26 cellular contexts compared by ENCODE assay signal in the genomic region with DNA sequence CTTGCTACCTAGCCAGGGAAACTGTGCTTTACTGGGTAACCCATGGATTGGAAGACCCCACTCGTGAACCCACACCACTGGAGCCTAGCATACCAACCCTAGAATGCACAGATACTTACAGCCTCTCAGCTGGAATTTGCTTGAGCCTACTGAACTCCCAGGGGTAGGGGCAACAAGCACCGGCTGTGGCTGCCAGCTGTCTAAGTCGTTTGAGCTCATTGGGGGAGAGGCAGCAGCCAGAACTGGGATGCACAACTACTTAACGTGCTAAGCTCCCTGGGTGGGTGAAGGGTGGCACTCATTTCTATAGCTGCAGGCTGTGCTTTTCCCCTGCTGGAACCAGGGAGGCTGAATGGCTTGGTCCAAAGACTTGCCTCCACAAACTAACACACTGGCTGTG.
"Had no signal": no experiment of that assay in that cellular context is flagged by ENCODE, and none has a peak within 500 bp of the region (broad histone marks: within the 10 kb centered on the region; RNA-seq: fewer than 3 reads in every experiment).

No MANE protein-coding gene starts in this region.

- H3K4me3 ChIP-seq: ascending aorta, breast epithelium, cardiac muscle cell, colonic mucosa, esophagus squamous epithelium, gastroesophageal sphincter, heart right ventricle had no signal

- H3K9me3 ChIP-seq: colonic mucosa had no signal

- H3K4me1 ChIP-seq: ascending aorta, breast epithelium, colonic mucosa, esophagus squamous epithelium, gastroesophageal sphincter, heart right ventricle had no signal

- H3K27me3 ChIP-seq: ascending aorta, breast epithelium, cardiac muscle cell, colonic mucosa, gastroesophageal sphincter had no signal

- H3K36me3 ChIP-seq: ascending aorta, breast epithelium, cardiac muscle cell, colonic mucosa, esophagus squamous epithelium, gastroesophageal sphincter, heart right ventricle had no signal

- H3K27ac ChIP-seq: ascending aorta, breast epithelium, cardiac muscle cell, colonic mucosa, epithelial cell of prostate, esophagus squamous epithelium, gastroesophageal sphincter, heart right ventricle, VCaP had no signal

- DNase-seq: activated CD4-positive, alpha-beta memory T cell treated with anti-CD3 and anti-CD28 coated beads, Interleukin-2, amount 10 ng/mL, durations not matched to agents 7 days and 5 days; activated CD4-positive, alpha-beta T cell treated with anti-CD3 and anti-CD28 coated beads for 1 hour; activated CD4-positive, alpha-beta T cell treated with anti-CD3 and anti-CD28 coated beads for 4 hours; activated CD4-positive, alpha-beta T cell treated with anti-CD3 and anti-CD28 coated beads, Interleukin-2, amount 10 ng/mL, durations not matched to agents 7 days and 5 days; activated CD4-positive, alpha-beta T cell treated with anti-CD3 and anti-CD28 coated beads, Interleukin-2, amount 50 U/mL, for 4 hours; activated CD8-positive, alpha-beta memory T cell treated with anti-CD3 and anti-CD28 coated beads, Interleukin-2, amount 50 U/mL, for 48 hours; activated gamma-delta T cell treated with Interleukin-2 at 50 U/mL for 16 hours; activated naive CD4-positive, alpha-beta T cell treated with anti-CD3 and anti-CD28 coated beads for 36 hours; activated naive CD8-positive, alpha-beta T cell treated with anti-CD3 and anti-CD28 coated beads, Interleukin-2, amount 10 ng/mL, durations not matched to agents 7 days and 5 days; activated T-cell treated with anti-CD3 and anti-CD28 coated beads for 4 hours; activated T-cell treated with anti-CD3 and anti-CD28 coated beads, Interleukin-2, amount 50 U/mL, for 24 hours; activated T-cell treated with anti-CD3 and anti-CD28 coated beads, Interleukin-2, amount 50 U/mL, for 72 hours; central memory CD4-positive, alpha-beta T cell; cerebellar nuclear complex; colonic mucosa; effector CD8-positive, alpha-beta T cell; esophagus squamous epithelium; foreskin melanocyte; heart right ventricle; T-helper 2 cell had no signal
